Comparison of ENCODE assay signal across 1 cellular context in the genomic region with DNA sequence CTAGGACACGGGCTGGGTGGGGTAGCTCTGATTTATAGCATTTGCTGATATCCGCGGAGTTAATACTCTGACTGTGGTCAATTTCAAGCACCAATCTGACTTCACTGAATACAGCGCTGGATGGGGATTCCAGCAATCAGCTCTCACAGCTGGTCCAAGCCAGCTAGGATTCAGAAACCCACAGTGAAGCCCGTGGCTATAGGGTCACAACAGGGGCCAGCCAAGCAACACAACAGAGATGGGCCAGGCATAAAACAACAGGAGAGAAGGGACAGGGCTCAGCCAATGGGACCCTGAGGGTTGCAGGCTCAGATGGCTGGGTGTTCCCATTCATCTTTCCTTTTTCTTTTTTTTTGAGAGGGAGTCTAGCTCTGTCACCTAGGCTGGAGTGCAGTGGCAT.
TF ChIP-seq lines count a peak whose summit lies in the region.

No MANE protein-coding gene starts in this region.

TF ChIP-seq in HEK293, 187 proteins besides CTCF, POLR2A, EP300 and RAD21 (continued from another document):
- TF ChIP-seq, protein P1, sequence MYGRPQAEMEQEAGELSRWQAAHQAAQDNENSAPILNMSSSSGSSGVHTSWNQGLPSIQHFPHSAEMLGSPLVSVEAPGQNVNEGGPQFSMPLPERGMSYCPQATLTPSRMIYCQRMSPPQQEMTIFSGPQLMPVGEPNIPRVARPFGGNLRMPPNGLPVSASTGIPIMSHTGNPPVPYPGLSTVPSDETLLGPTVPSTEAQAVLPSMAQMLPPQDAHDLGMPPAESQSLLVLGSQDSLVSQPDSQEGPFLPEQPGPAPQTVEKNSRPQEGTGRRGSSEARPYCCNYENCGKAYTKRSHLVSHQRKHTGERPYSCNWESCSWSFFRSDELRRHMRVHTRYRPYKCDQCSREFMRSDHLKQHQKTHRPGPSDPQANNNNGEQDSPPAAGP (tag by site-specific recombination; IDR thresholded peaks at IDR 0.05) = no peak
